In the genomic region with DNA sequence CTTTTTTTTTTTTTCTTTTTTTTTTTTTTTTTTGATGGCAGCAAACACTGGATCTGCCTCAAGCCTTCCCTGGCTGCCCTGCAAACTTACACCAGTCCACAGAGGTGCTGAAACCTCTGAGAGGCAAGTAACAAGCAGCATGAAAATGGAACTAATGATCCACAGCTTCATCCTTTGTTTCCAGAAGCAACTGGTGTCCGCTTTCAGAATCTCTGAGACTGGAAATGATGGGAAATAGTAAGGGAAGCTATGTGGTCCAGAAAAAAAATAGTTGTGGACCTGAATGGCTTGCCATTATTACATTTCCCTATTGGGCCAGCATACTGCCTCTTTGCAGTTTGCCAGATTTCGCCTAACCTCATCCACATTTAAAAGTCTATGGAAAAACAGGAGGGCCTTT, we compare ENCODE assay signal across 12 cellular contexts.
A peak's percentile ranks its signal among the peaks of the same experiment; 100 is the strongest.
DNase-seq lines count a peak whose midpoint lies in the region; ATAC-seq and TF ChIP-seq lines count a peak whose summit lies in the region.
"Had no signal": no experiment of that assay in that cellular context is flagged by ENCODE, and none has a peak within 500 bp of the region (broad histone marks: within the 10 kb centered on the region; RNA-seq: fewer than 3 reads in every experiment).

No MANE protein-coding gene starts in this region.

- peaks cover 21 to 34% (median 27%) of the 10 kb centered on the region in 3 donors for H3K4me1 Mint-ChIP-seq in CD8-positive, alpha-beta memory T cell
- peaks cover 40% of the 10 kb centered on the region for H3K4me1 Mint-ChIP-seq in activated CD8-positive, alpha-beta T cell treated with anti-CD3 and anti-CD28 coated beads for 36 hours (ENCODE audit: low read depth)

- H3K79me2 ChIP-seq in SK-N-SH (ENCODE audit: insufficient read depth): no peaks in the 10 kb centered on the region

- TF ChIP-seq CTCF in SK-N-SH (IDR thresholded peaks at IDR 0.05) (no peak), fibroblast of mammary gland (conservative IDR thresholded peaks at IDR 0.05; ENCODE audit: control insufficient read depth, insufficient read depth, low read depth, low read length) (no peak)
- no peak for TF ChIP-seq CTCF in activated CD8-positive, alpha-beta T cell treated with anti-CD3 and anti-CD28 coated beads for 36 hours (IDR thresholded peaks at IDR 0.05)

- CTCF ChIA-PET in CD8-positive, alpha-beta memory T cell (lab: Charles Lee): no interaction called here
- CTCF ChIA-PET in SK-N-SH (lab: Yijun Ruan, JAX): interaction anchor here (0.8 to 1.6 kb wide), 3 partner anchors 15 to 622 kb away, joined by 3 read pairs; no protein-coding TSS in a partner anchor
- CTCF ChIA-PET in activated CD8-positive, alpha-beta T cell treated with anti-CD3 and anti-CD28 coated beads for 36 hours (lab: Charles Lee): no interaction called here

- no peaks in the 10 kb centered on the region for H3K9me2 ChIP-seq in SK-N-SH

- H4K20me1 ChIP-seq in SK-N-SH (ENCODE audit: insufficient read depth): no peaks in the 10 kb centered on the region

- H3K9me3 ChIP-seq in CD8-positive, alpha-beta memory T cell (ENCODE audit: low read length): no peaks in the 10 kb centered on the region
- H3K9me3 ChIP-seq in SK-N-SH: no peaks in the 10 kb centered on the region
- H3K9me3 ChIP-seq: HAP-1 had no signal

- TF ChIP-seq RAD21 in SK-N-SH (IDR thresholded peaks at IDR 0.05; ENCODE audit: low read length): no peak

- H3F3A ChIP-seq in SK-N-SH (replicated peaks; ENCODE audit: insufficient read depth): peaks cover 7% of the 10 kb centered on the region

- peak overlapping the region in 1 of 8 donors; percentile 67 for H3K27ac Mint-ChIP-seq in CD8-positive, alpha-beta memory T cell
- H3K27ac Mint-ChIP-seq in activated CD8-positive, alpha-beta T cell treated with anti-CD3 and anti-CD28 coated beads for 36 hours: no peak overlapping the region

- peaks cover 4% of the 10 kb centered on the region for H3K27me3 ChIP-seq in CD8-positive, alpha-beta memory T cell (ENCODE audit: insufficient read depth, low read length, poor library complexity, severe bottlenecking)
- H3K27me3 ChIP-seq in SK-N-SH (ENCODE audit: insufficient read depth): no peaks in the 10 kb centered on the region
- peaks cover 18% of the 10 kb centered on the region for H3K27me3 ChIP-seq in H7 (ENCODE audit: control insufficient read depth, insufficient read depth, low read length)

- H3K36me3 ChIP-seq in CD8-positive, alpha-beta memory T cell (ENCODE audit: insufficient read depth, low read length): no peaks in the 10 kb centered on the region
- H3K36me3 ChIP-seq in SK-N-SH (replicated peaks in 1 of 2; ENCODE audit: control insufficient read depth in 1 of 2, insufficient read depth in 2 of 2, low read length in 1 of 2) (no peaks in the 10 kb centered on the region), H7 (replicated peaks; ENCODE audit: control insufficient read depth, insufficient read depth, low read length) (no peaks in the 10 kb centered on the region)
- H3K36me3 ChIP-seq: HAP-1 had no signal

- peak overlapping the region; percentile 74; the same call in 1 of the 2 replicates for H2AFZ ChIP-seq in SK-N-SH (ENCODE audit: low read depth)

- H3K36me3 Mint-ChIP-seq in CD8-positive, alpha-beta memory T cell: no peaks in the 10 kb centered on the region
- no peaks in the 10 kb centered on the region for H3K36me3 Mint-ChIP-seq in activated CD8-positive, alpha-beta T cell treated with anti-CD3 and anti-CD28 coated beads for 36 hours (ENCODE audit: low read depth)

- H3K9me3 Mint-ChIP-seq in CD8-positive, alpha-beta memory T cell: peaks cover 0 to 2% (median 0%) of the 10 kb centered on the region in 5 donors
- H3K9me3 Mint-ChIP-seq in activated CD8-positive, alpha-beta T cell treated with anti-CD3 and anti-CD28 coated beads for 36 hours: no peaks in the 10 kb centered on the region

- H3K4me3 ChIP-seq in CD8-positive, alpha-beta memory T cell (ENCODE audit: low read length): no peak overlapping the region
- peak overlapping the region; percentile 21 to 24 for H3K4me3 ChIP-seq in SK-N-SH (ENCODE audit: low read depth in 2 of 2, low read length in 1 of 2)
- peak overlapping the region; percentile 22 for H3K4me3 ChIP-seq in fibroblast of mammary gland (ENCODE audit: control insufficient read depth, low read depth, low read length)
- no peak overlapping the region for H3K4me3 ChIP-seq in H7 (ENCODE audit: insufficient read depth, low read depth, low read length)
- H3K4me3 ChIP-seq: HAP-1 had no signal

- ATAC-seq in activated CD8-positive, alpha-beta T cell treated with anti-CD3 and anti-CD28 coated beads for 36 hours: no peak
- no peak for ATAC-seq in HG03342 (IDR thresholded peaks at IDR 0.05; ENCODE audit: unreplicated experiment)
- no peak for ATAC-seq in HG02852 (IDR thresholded peaks at IDR 0.05; ENCODE audit: unreplicated experiment)

- H3K4me1 ChIP-seq in CD8-positive, alpha-beta memory T cell (ENCODE audit: insufficient read depth, low read length): no peaks in the 10 kb centered on the region
- peaks cover 23 to 27% of the 10 kb centered on the region in 2 experiments for H3K4me1 ChIP-seq in SK-N-SH (ENCODE audit: control insufficient read depth in 1 of 2, insufficient read depth in 2 of 2, low read depth in 1 of 2, low read length in 1 of 2)

- POLR2A ChIA-PET in CD8-positive, alpha-beta memory T cell (lab: Charles Lee): no interaction called here
- POLR2A ChIA-PET in SK-N-SH (lab: Yijun Ruan, JAX): interaction anchor here (0.7 to 1.1 kb wide), 2 partner anchors 13 to 183 kb away, joined by 3 to 4 read pairs; no protein-coding TSS in a partner anchor
- POLR2A ChIA-PET in activated CD8-positive, alpha-beta T cell treated with anti-CD3 and anti-CD28 coated beads for 36 hours (lab: Charles Lee): interaction anchor here (1.8 kb wide), 1 partner anchor 8 kb away, joined by 4 read pairs; no protein-coding TSS in a partner anchor

- H3K9ac ChIP-seq in SK-N-SH: peak overlapping the region; percentile 63; the same call in 1 of the 2 replicates

- H3K4me3 Mint-ChIP-seq in CD8-positive, alpha-beta memory T cell: peak overlapping the region in 5 of 7 donors; percentile 45 to 73 (median 71)
- no peak overlapping the region for H3K4me3 Mint-ChIP-seq in activated CD8-positive, alpha-beta T cell treated with anti-CD3 and anti-CD28 coated beads for 36 hours

- peak overlapping the region; percentile 68 for H3K4me2 ChIP-seq in SK-N-SH

- intact Hi-C loops in activated CD8-positive, alpha-beta T cell treated with anti-CD3 and anti-CD28 coated beads for 36 hours (cut with micrococcal nuclease): loop anchor here (10.0 kb wide), 1 partner anchor 186 kb away; a partner anchor contains a TSS

- WGBS in SK-N-SH (ENCODE audit: low lambda C conversion rate): 73% methylated on average over 2 of the region's 2 CpGs

- TF ChIP-seq EP300 in SK-N-SH (IDR thresholded peaks at IDR 0.05; ENCODE audit: borderline replicate concordance in 1 of 2, low read depth in 1 of 2, low read length in 1 of 2): no peak

- H3K27ac ChIP-seq in CD8-positive, alpha-beta memory T cell (ENCODE audit: low read depth, low read length): no peak overlapping the region
- H3K27ac ChIP-seq in SK-N-SH (ENCODE audit: low read depth in 2 of 2, low read length in 1 of 2): peak overlapping the region; percentile 40 to 82; a peak in 3 of 4 replicates
- H3K27ac ChIP-seq: HL-60 had no signal

- peaks cover 11 to 41% of the 10 kb centered on the region in 2 donors for H3K27me3 Mint-ChIP-seq in CD8-positive, alpha-beta memory T cell
- H3K27me3 Mint-ChIP-seq in activated CD8-positive, alpha-beta T cell treated with anti-CD3 and anti-CD28 coated beads for 36 hours: peaks cover 59% of the 10 kb centered on the region

- no peak for DNase-seq in CD8-positive, alpha-beta memory T cell
- DNase-seq in SK-N-SH (no peak), fibroblast of mammary gland (ENCODE audit: low read depth) (no peak), renal cortical epithelial cell (ENCODE audit: low read depth) (peak; percentile 38), H7 (no peak)
- no peak for DNase-seq in activated CD8-positive, alpha-beta T cell treated with anti-CD3 and anti-CD28 coated beads for 36 hours
- DNase-seq: central memory CD4-positive, alpha-beta T cell; NCI-H1930 had no signal

TF ChIP-seq in SK-N-SH, 30 proteins besides CTCF, POLR2A, EP300 and RAD21 (continues in another document):
- TF ChIP-seq MEF2A (IDR thresholded peaks at IDR 0.05; ENCODE audit: borderline replicate concordance, low read depth) (no peak), GATA2 (CRISPR knock-in tag; IDR thresholded peaks at IDR 0.05) (no peak), NRF1 (IDR thresholded peaks at IDR 0.05; ENCODE audit: low read depth, low read length) (no peak), RXRA (IDR thresholded peaks at IDR 0.05; ENCODE audit: borderline replicate concordance, low read depth) (no peak), FOXM1 (IDR thresholded peaks at IDR 0.05; ENCODE audit: low read depth) (no peak), MXI1 (IDR thresholded peaks at IDR 0.05; ENCODE audit: low read depth, low read length) (no peak), FOXJ3 (CRISPR knock-in tag; IDR thresholded peaks at IDR 0.05) (no peak), RCOR1 (IDR thresholded peaks at IDR 0.05; ENCODE audit: low read length) (no peak), CHD2 (IDR thresholded peaks at IDR 0.05; ENCODE audit: low read length, partially characterized antibody) (no peak), RFX5 (IDR thresholded peaks at IDR 0.05; ENCODE audit: low read length) (no peak), NFIC (IDR thresholded peaks at IDR 0.05; ENCODE audit: borderline replicate concordance) (no peak), FOSL2 (IDR thresholded peaks at IDR 0.05; ENCODE audit: borderline replicate concordance, low read depth) (no peak)

Comparison
In these comparisons a context has a peak if more than half of its experiments do, and no peak if none do; other contexts are left out.
1. H3K4me3 ChIP-seq: peak in SK-N-SH (2 of 2) and fibroblast of mammary gland (single experiment); none in CD8-positive, alpha-beta memory T cell (single experiment) and H7 (single experiment).